In the genomic region with DNA sequence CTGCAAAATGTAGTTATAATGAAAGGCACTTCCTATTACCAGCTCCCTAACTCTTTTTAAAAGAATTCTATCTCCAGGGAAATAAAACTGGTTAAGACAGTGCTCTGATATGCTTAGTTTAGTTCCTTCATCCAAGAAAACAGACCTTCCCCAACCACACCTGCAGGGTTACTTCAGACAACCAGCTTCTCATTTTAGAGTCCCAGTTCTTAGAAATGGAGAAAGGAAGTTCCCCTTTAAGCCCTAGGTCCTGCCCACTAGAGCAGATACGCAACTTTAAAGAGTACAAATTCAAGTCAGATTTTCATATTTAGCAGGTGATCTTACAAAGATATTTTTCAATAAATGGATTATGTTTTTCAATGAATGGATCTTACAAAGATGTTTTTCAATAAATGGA, we compare ENCODE assay signal across 1 cellular context.
TF ChIP-seq lines count a peak whose summit lies in the region.

No MANE protein-coding gene starts in this region.

TF ChIP-seq in GM23338, 12 proteins besides CTCF, POLR2A, EP300 and RAD21:
- TF ChIP-seq, protein P1, sequence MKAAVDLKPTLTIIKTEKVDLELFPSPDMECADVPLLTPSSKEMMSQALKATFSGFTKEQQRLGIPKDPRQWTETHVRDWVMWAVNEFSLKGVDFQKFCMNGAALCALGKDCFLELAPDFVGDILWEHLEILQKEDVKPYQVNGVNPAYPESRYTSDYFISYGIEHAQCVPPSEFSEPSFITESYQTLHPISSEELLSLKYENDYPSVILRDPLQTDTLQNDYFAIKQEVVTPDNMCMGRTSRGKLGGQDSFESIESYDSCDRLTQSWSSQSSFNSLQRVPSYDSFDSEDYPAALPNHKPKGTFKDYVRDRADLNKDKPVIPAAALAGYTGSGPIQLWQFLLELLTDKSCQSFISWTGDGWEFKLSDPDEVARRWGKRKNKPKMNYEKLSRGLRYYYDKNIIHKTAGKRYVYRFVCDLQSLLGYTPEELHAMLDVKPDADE (IDR thresholded peaks at IDR 0.05) = no peak
- no peak for TF ChIP-seq EZH2 (IDR thresholded peaks at IDR 0.05; ENCODE audit: low read depth, unreplicated experiment)
- TF ChIP-seq ZNF114 (CRISPR knock-in tag; IDR thresholded peaks at IDR 0.05) = no peak
- TF ChIP-seq, protein P2, sequence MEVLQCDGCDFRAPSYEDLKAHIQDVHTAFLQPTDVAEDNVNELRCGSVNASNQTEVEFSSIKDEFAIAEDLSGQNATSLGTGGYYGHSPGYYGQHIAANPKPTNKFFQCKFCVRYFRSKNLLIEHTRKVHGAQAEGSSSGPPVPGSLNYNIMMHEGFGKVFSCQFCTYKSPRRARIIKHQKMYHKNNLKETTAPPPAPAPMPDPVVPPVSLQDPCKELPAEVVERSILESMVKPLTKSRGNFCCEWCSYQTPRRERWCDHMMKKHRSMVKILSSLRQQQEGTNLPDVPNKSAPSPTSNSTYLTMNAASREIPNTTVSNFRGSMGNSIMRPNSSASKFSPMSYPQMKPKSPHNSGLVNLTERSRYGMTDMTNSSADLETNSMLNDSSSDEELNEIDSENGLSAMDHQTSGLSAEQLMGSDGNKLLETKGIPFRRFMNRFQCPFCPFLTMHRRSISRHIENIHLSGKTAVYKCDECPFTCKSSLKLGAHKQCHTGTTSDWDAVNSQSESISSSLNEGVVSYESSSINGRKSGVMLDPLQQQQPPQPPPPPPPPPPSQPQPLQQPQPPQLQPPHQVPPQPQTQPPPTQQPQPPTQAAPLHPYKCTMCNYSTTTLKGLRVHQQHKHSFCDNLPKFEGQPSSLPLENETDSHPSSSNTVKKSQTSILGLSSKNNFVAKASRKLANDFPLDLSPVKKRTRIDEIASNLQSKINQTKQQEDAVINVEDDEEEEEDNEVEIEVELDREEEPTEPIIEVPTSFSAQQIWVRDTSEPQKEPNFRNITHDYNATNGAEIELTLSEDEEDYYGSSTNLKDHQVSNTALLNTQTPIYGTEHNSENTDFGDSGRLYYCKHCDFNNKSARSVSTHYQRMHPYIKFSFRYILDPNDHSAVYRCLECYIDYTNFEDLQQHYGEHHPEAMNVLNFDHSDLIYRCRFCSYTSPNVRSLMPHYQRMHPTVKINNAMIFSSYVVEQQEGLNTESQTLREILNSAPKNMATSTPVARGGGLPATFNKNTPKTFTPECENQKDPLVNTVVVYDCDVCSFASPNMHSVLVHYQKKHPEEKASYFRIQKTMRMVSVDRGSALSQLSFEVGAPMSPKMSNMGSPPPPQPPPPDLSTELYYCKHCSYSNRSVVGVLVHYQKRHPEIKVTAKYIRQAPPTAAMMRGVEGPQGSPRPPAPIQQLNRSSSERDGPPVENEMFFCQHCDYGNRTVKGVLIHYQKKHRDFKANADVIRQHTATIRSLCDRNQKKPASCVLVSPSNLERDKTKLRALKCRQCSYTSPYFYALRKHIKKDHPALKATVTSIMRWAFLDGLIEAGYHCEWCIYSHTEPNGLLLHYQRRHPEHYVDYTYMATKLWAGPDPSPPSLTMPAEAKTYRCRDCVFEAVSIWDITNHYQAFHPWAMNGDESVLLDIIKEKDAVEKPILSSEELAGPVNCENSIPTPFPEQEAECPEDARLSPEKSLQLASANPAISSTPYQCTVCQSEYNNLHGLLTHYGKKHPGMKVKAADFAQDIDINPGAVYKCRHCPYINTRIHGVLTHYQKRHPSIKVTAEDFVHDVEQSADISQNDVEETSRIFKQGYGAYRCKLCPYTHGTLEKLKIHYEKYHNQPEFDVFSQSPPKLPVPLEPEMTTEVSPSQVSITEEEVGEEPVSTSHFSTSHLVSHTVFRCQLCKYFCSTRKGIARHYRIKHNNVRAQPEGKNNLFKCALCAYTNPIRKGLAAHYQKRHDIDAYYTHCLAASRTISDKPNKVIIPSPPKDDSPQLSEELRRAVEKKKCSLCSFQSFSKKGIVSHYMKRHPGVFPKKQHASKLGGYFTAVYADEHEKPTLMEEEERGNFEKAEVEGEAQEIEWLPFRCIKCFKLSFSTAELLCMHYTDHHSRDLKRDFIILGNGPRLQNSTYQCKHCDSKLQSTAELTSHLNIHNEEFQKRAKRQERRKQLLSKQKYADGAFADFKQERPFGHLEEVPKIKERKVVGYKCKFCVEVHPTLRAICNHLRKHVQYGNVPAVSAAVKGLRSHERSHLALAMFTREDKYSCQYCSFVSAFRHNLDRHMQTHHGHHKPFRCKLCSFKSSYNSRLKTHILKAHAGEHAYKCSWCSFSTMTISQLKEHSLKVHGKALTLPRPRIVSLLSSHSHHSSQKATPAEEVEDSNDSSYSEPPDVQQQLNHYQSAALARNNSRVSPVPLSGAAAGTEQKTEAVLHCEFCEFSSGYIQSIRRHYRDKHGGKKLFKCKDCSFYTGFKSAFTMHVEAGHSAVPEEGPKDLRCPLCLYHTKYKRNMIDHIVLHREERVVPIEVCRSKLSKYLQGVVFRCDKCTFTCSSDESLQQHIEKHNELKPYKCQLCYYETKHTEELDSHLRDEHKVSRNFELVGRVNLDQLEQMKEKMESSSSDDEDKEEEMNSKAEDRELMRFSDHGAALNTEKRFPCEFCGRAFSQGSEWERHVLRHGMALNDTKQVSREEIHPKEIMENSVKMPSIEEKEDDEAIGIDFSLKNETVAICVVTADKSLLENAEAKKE (CRISPR knock-in tag; IDR thresholded peaks at IDR 0.05) = no peak
- TF ChIP-seq JUNB (IDR thresholded peaks at IDR 0.05; ENCODE audit: unreplicated experiment) = no peak
- no peak for TF ChIP-seq CREB1 (CRISPR knock-in tag; IDR thresholded peaks at IDR 0.05; ENCODE audit: low read depth)
- no peak for TF ChIP-seq ZNF331 (CRISPR knock-in tag; IDR thresholded peaks at IDR 0.05; ENCODE audit: low read depth)
